ENCODE assay signal across 17 cellular contexts in the genomic region with DNA sequence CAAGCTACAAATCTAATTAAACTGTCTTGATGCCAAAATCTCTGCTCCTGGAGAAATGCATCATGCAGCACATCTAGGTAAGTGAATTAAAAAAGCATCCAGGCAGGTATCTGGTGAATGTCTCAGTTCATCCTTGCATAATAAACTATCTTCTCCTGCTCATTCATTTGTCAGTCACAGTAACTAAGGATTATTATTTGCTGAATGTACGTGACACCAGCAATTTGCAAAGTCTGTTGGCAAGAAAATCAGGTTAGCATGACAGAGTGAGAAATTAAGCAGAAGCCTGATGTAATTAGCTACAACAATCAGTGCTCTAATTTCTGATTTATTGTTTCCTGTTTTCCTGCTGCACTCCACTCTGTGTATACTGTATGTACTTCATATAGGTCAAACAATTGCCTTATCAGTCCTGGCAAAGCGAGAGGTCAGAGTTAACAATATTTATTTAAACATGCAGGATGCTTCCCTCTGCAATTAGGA.
"Had no signal": no experiment of that assay in that cellular context is flagged by ENCODE, and none has a peak within 500 bp of the region (broad histone marks: within the 10 kb centered on the region; RNA-seq: fewer than 3 reads in every experiment).

No MANE protein-coding gene starts in this region.

- H3K27me3 ChIP-seq: adrenal gland, cardiac muscle cell, gastroesophageal sphincter, neural progenitor cell, upper lobe of left lung had no signal

- H3K9ac ChIP-seq: neural progenitor cell had no signal

- H3K4me3 ChIP-seq: adrenal gland, cardiac muscle cell, gastroesophageal sphincter, lung, neural progenitor cell, psoas muscle, spleen, upper lobe of left lung had no signal

- H3K27ac ChIP-seq: adrenal gland, cardiac muscle cell, gastroesophageal sphincter, neural progenitor cell, psoas muscle, spleen, upper lobe of left lung, VCaP had no signal

- H2AFZ ChIP-seq: neural progenitor cell had no signal

- ATAC-seq: activated CD8-positive, alpha-beta memory T cell treated with anti-CD3 and anti-CD28 coated beads, Interleukin-2, amount 10 ng/mL, durations not matched to agents 7 days and 5 days; gastroesophageal sphincter; left colon; psoas muscle; sciatic nerve; stimulated activated naive CD8-positive, alpha-beta T cell treated with anti-CD3 and anti-CD28 coated beads, Interleukin-15, amount 100 ng/mL, for 72 hours had no signal

- H3K9me3 ChIP-seq: adrenal gland, gastroesophageal sphincter, psoas muscle, upper lobe of left lung had no signal

- H3K36me3 Mint-ChIP-seq: activated CD8-positive, alpha-beta memory T cell treated with anti-CD3 and anti-CD28 coated beads, Interleukin-2, amount 10 ng/mL, durations not matched to agents 7 days and 5 days; neural progenitor cell had no signal

- H3K4me3 Mint-ChIP-seq: activated CD8-positive, alpha-beta memory T cell treated with anti-CD3 and anti-CD28 coated beads, Interleukin-2, amount 10 ng/mL, durations not matched to agents 7 days and 5 days; activated T-cell treated with anti-CD3 and anti-CD28 coated beads, Interleukin-2, amount 50 U/mL, for 24 hours; neural progenitor cell; stimulated activated naive CD8-positive, alpha-beta T cell treated with anti-CD3 and anti-CD28 coated beads, Interleukin-15, amount 100 ng/mL, for 72 hours had no signal

- H3K27me3 Mint-ChIP-seq: activated CD8-positive, alpha-beta memory T cell treated with anti-CD3 and anti-CD28 coated beads, Interleukin-2, amount 10 ng/mL, durations not matched to agents 7 days and 5 days; activated T-cell treated with anti-CD3 and anti-CD28 coated beads, Interleukin-2, amount 50 U/mL, for 24 hours; stimulated activated naive CD8-positive, alpha-beta T cell treated with anti-CD3 and anti-CD28 coated beads, Interleukin-15, amount 100 ng/mL, for 72 hours had no signal

- H3K4me1 ChIP-seq: adrenal gland, neural progenitor cell, psoas muscle, upper lobe of left lung had no signal

- H3K4me2 ChIP-seq: neural progenitor cell had no signal

- H3K27ac Mint-ChIP-seq: activated CD8-positive, alpha-beta memory T cell treated with anti-CD3 and anti-CD28 coated beads, Interleukin-2, amount 10 ng/mL, durations not matched to agents 7 days and 5 days; activated T-cell treated with anti-CD3 and anti-CD28 coated beads, Interleukin-2, amount 50 U/mL, for 24 hours; neural progenitor cell; stimulated activated naive CD8-positive, alpha-beta T cell treated with anti-CD3 and anti-CD28 coated beads, Interleukin-15, amount 100 ng/mL, for 72 hours had no signal

- H3K36me3 ChIP-seq: adrenal gland, cardiac muscle cell, gastroesophageal sphincter, neural progenitor cell, spleen, upper lobe of left lung had no signal

- H3K9me3 Mint-ChIP-seq: activated T-cell treated with anti-CD3 and anti-CD28 coated beads, Interleukin-2, amount 50 U/mL, for 24 hours; neural progenitor cell; stimulated activated naive CD8-positive, alpha-beta T cell treated with anti-CD3 and anti-CD28 coated beads, Interleukin-15, amount 100 ng/mL, for 72 hours had no signal

- DNase-seq: activated CD4-positive, alpha-beta T cell treated with anti-CD3 and anti-CD28 coated beads, Interleukin-2, amount 50 U/mL, for 48 hours; activated CD8-positive, alpha-beta memory T cell treated with anti-CD3 and anti-CD28 coated beads, Interleukin-2, amount 10 ng/mL, durations not matched to agents 7 days and 5 days; activated effector memory CD4-positive, alpha-beta T cell treated with Interleukin-2 at 50 U/mL for 16 hours; activated naive CD4-positive, alpha-beta T cell treated with anti-CD3 and anti-CD28 coated beads, Interleukin-2, amount 50 U/mL, for 16 hours; activated T-cell treated with anti-CD3 and anti-CD28 coated beads, Interleukin-2, amount 50 U/mL, for 24 hours; adrenal gland; left colon; psoas muscle; spleen; stimulated activated naive CD8-positive, alpha-beta T cell treated with anti-CD3 and anti-CD28 coated beads, Interleukin-15, amount 100 ng/mL, for 72 hours; upper lobe of left lung had no signal

- H3K4me1 Mint-ChIP-seq: activated CD8-positive, alpha-beta memory T cell treated with anti-CD3 and anti-CD28 coated beads, Interleukin-2, amount 10 ng/mL, durations not matched to agents 7 days and 5 days; neural progenitor cell; stimulated activated naive CD8-positive, alpha-beta T cell treated with anti-CD3 and anti-CD28 coated beads, Interleukin-15, amount 100 ng/mL, for 72 hours had no signal
